Comparison of ENCODE assay signal across 25 cellular contexts in the genomic region with DNA sequence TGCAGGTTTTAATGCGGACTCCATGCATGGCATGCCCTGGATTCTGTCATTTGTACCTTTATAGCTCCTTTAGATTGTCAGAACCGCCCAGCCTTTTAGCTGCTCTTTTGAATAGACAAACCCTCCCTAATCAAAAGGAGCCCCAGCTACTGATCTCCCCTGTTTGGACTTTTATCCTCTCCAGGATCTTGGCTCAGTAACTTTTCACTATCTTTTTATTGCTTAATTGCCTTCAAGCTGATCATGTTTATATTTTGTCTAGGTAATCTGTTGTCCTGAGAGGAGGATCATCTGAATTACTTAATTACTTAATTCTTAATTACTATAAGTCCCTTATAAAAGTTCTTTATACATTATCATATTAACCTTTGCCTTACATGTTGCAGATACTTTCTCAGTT.
"Had no signal": no experiment of that assay in that cellular context is flagged by ENCODE, and none has a peak within 500 bp of the region (broad histone marks: within the 10 kb centered on the region; RNA-seq: fewer than 3 reads in every experiment).

No MANE protein-coding gene starts in this region.

- H3K4me1 Mint-ChIP-seq: neural progenitor cell had no signal

- H3K27me3 ChIP-seq: esophagus muscularis mucosa, foreskin keratinocyte, gastroesophageal sphincter, neural progenitor cell, sigmoid colon, spleen, tibial nerve, upper lobe of left lung had no signal

- FAIRE-seq: endothelial cell of umbilical vein, keratinocyte, urothelium cell line had no signal

- DNase-seq: dermis blood vessel endothelial cell; effector memory CD4-positive, alpha-beta T cell; foreskin keratinocyte; glutamatergic neuron; hypothalamus; naive B cell; sigmoid colon; spleen; stimulated activated naive B cell treated with anti-CD40 and anti-IgM and Interleukin-4, amounts not matched to agents 10 μg/mL and 1 μg/mL and 100 μg/mL, for 72 hours; upper lobe of left lung had no signal

- H3K27ac Mint-ChIP-seq: memory B cell; natural killer cell treated with Interleukin-12 subunit alpha and Interleukin-12 subunit beta and Interleukin-15 and Interleukin-18, amount 100 ng/mL, for 72 hours; neural progenitor cell; progenitor cell of endocrine pancreas; stimulated activated naive B cell treated with anti-CD40 and anti-IgM and Interleukin-4, amounts not matched to agents 10 μg/mL and 1 μg/mL and 100 μg/mL, for 72 hours; stimulated activated naive CD8-positive, alpha-beta T cell treated with anti-CD3 and anti-CD28 coated beads, Interleukin-15, Interleukin-2, amounts not matched to agents 100 ng/mL and 50 ng/mL, for 24 hours had no signal

- H3K27me3 Mint-ChIP-seq: memory B cell; naive B cell; natural killer cell treated with Interleukin-12 subunit alpha and Interleukin-12 subunit beta and Interleukin-15 and Interleukin-18, amount 100 ng/mL, for 72 hours; progenitor cell of endocrine pancreas; stimulated activated naive B cell treated with anti-CD40 and anti-IgM and Interleukin-4, amounts not matched to agents 10 μg/mL and 1 μg/mL and 100 μg/mL, for 72 hours; stimulated activated naive CD8-positive, alpha-beta T cell treated with anti-CD3 and anti-CD28 coated beads, Interleukin-15, Interleukin-2, amounts not matched to agents 100 ng/mL and 50 ng/mL, for 24 hours had no signal

- H3K9ac ChIP-seq: neural progenitor cell, parathyroid adenoma had no signal

- ATAC-seq: foreskin keratinocyte; gastroesophageal sphincter; natural killer cell treated with Interleukin-12 subunit alpha and Interleukin-12 subunit beta and Interleukin-15 and Interleukin-18, amount 100 ng/mL, for 72 hours; stimulated activated naive B cell treated with anti-CD40 and anti-IgM and Interleukin-4, amounts not matched to agents 10 μg/mL and 1 μg/mL and 100 μg/mL, for 72 hours had no signal

- H3K4me2 ChIP-seq: neural progenitor cell had no signal

- H3K9me3 Mint-ChIP-seq: memory B cell; naive B cell; natural killer cell treated with Interleukin-12 subunit alpha and Interleukin-12 subunit beta and Interleukin-15 and Interleukin-18, amount 100 ng/mL, for 72 hours; stimulated activated naive B cell treated with anti-CD40 and anti-IgM and Interleukin-4, amounts not matched to agents 10 μg/mL and 1 μg/mL and 100 μg/mL, for 72 hours; stimulated activated naive CD8-positive, alpha-beta T cell treated with anti-CD3 and anti-CD28 coated beads, Interleukin-15, Interleukin-2, amounts not matched to agents 100 ng/mL and 50 ng/mL, for 24 hours had no signal

- H2AFZ ChIP-seq: neural progenitor cell, parathyroid adenoma had no signal

- H3K27ac ChIP-seq: coronary artery, esophagus muscularis mucosa, foreskin keratinocyte, gastroesophageal sphincter, neural progenitor cell, parathyroid adenoma, sigmoid colon, spleen, thoracic aorta, tibial nerve, upper lobe of left lung had no signal

- H3K4me1 ChIP-seq: esophagus muscularis mucosa, foreskin keratinocyte, gastroesophageal sphincter, parathyroid adenoma, tibial nerve had no signal

- H3K4me3 Mint-ChIP-seq: memory B cell; naive B cell; natural killer cell treated with Interleukin-12 subunit alpha and Interleukin-12 subunit beta and Interleukin-15 and Interleukin-18, amount 100 ng/mL, for 72 hours; neural progenitor cell; stimulated activated naive B cell treated with anti-CD40 and anti-IgM and Interleukin-4, amounts not matched to agents 10 μg/mL and 1 μg/mL and 100 μg/mL, for 72 hours; stimulated activated naive CD8-positive, alpha-beta T cell treated with anti-CD3 and anti-CD28 coated beads, Interleukin-15, Interleukin-2, amounts not matched to agents 100 ng/mL and 50 ng/mL, for 24 hours had no signal

- H3K4me3 ChIP-seq: coronary artery, esophagus muscularis mucosa, gastroesophageal sphincter, lung, neural progenitor cell, sigmoid colon, spleen, thoracic aorta, tibial nerve, upper lobe of left lung had no signal

- H3K79me2 ChIP-seq: parathyroid adenoma had no signal

- H3K9me3 ChIP-seq: esophagus muscularis mucosa, gastroesophageal sphincter, sigmoid colon, spleen, thoracic aorta, upper lobe of left lung had no signal
